ENCODE assay signal across 12 cellular contexts in the genomic region with DNA sequence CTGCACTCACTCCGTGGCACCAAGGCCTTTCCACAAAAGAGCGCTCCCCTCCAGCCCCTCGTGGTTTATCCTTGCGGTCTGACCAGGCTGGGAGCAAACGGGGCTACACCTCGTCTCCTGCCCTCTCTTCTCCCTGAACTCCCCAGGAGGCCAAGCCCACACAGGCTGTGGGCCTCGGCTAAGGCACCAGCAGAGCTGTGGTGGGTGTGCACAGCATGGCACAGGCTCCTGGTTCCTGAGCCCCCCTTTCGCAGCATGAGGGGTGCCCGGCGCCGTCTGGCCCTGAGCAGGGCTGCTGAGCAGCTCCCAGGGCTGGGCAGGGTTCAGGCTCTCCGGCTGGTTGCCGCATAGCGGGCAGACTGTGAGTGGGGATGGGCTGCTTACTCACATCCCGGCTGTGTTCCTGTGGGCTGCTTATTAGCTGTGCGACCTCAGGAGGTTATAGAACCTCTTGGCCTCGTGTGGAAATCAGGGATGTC.
A peak's percentile ranks its signal among the peaks of the same experiment; 100 is the strongest.
DNase-seq lines count a peak whose midpoint lies in the region; ATAC-seq and TF ChIP-seq lines count a peak whose summit lies in the region.
"Had no signal": no experiment of that assay in that cellular context is flagged by ENCODE, and none has a peak within 500 bp of the region (broad histone marks: within the 10 kb centered on the region; RNA-seq: fewer than 3 reads in every experiment).

No MANE protein-coding gene starts in this region.

- no peak for TF ChIP-seq CTCF in PC-3 (conservative IDR thresholded peaks at IDR 0.05; ENCODE audit: low read depth, low read length)

- no peaks in the 10 kb centered on the region for H4K20me1 ChIP-seq in PC-3 (ENCODE audit: low read length)

- H3K27me3 ChIP-seq in PC-3 (ENCODE audit: low read length) (no peaks in the 10 kb centered on the region), muscle layer of colon (ENCODE audit: control insufficient read depth in 1 of 2, insufficient read depth in 2 of 2, low read length in 2 of 2) (no peaks in the 10 kb centered on the region)

- peak; percentile 68 for ATAC-seq in PC-3
- ATAC-seq in esophagus mucosa, result peak; percentile 3
- no peak for ATAC-seq in GM19463 (IDR thresholded peaks at IDR 0.05; ENCODE audit: unreplicated experiment)
- ATAC-seq: T-cell had no signal

- H2AFZ ChIP-seq in PC-3 (ENCODE audit: low read length), result no peak overlapping the region

- H3K4me1 ChIP-seq in PC-3 (ENCODE audit: insufficient read depth, low read length) (peaks cover 74% of the 10 kb centered on the region), muscle layer of colon (ENCODE audit: insufficient read depth, low read length) (peaks cover 87% of the 10 kb centered on the region), urinary bladder (ENCODE audit: insufficient read depth) (no peaks in the 10 kb centered on the region)

- peak; percentile 98 for DNase-seq in PC-3
- no peak for DNase-seq in nucleus accumbens (lab: John Stamatoyannopoulos, UW)
- no peak for DNase-seq in HT-29 (ENCODE audit: low spot score)
- no peak for DNase-seq in D341Med (ENCODE audit: low spot score)
- DNase-seq: activated naive CD4-positive, alpha-beta T cell treated with anti-CD3 and anti-CD28 coated beads, Interleukin-2, amount 50 U/mL, for 16 hours; immature natural killer cell; NCI-H1105; T-cell had no signal

- H3K9me3 ChIP-seq in PC-3 (ENCODE audit: low read length), result no peaks in the 10 kb centered on the region
- H3K9me3 ChIP-seq in muscle layer of colon (ENCODE audit: low read length), result no peaks in the 10 kb centered on the region

- no peaks in the 10 kb centered on the region for H3F3A ChIP-seq in PC-3 (ENCODE audit: low read length, unreplicated experiment)

- CTCF ChIA-PET in PC-3 (lab: Charles Lee), result interaction anchor here (0.5 to 2.4 kb wide), 4 partner anchors 32 to 89 kb away, joined by 3 to 8 read pairs (median 5); no protein-coding TSS in a partner anchor

- intact Hi-C loops in PC-3 (cut with micrococcal nuclease), result loop anchor here (1.0 to 5.0 kb wide), 2 partner anchors 9 to 702 kb away; no protein-coding TSS in a partner anchor

- no TSS peak for BruUV-seq in PC-3 (replicated peaks; lab: Mats Ljungman, UMichigan)

- H3K9me2 ChIP-seq in PC-3 (replicated peaks; ENCODE audit: low read length), result no peaks in the 10 kb centered on the region

- WGBS in urinary bladder, result 62% methylated on average over 17 of the region's 17 CpGs

- H3K36me3 ChIP-seq in PC-3 (ENCODE audit: low read depth, low read length) (no peaks in the 10 kb centered on the region), muscle layer of colon (ENCODE audit: insufficient read depth, low read length) (no peaks in the 10 kb centered on the region), urinary bladder (ENCODE audit: insufficient read depth) (no peaks in the 10 kb centered on the region)

- peak overlapping the region; percentile 60 for H3K4me2 ChIP-seq in PC-3 (ENCODE audit: low read length)

- POLR2A ChIA-PET in PC-3 (lab: Charles Lee; ENCODE audit: unreplicated experiment), result no interaction called here

- peak overlapping the region; percentile 2; the same call in 1 of the 2 replicates for H3K9ac ChIP-seq in PC-3 (ENCODE audit: low read length)
- H3K9ac ChIP-seq in muscle layer of colon (ENCODE audit: low read length), result peak overlapping the region; percentile 32

- no peak overlapping the region; the same call in 1 of the 2 replicates for H3K4me3 ChIP-seq in PC-3 (ENCODE audit: low read length)
- H3K4me3 ChIP-seq in muscle layer of colon (ENCODE audit: low read depth in 1 of 2, low read length in 2 of 2), result no peak overlapping the region
- H3K4me3 ChIP-seq in urinary bladder (ENCODE audit: low read depth, low read length), result no peak overlapping the region

- H3K27ac ChIP-seq in PC-3 (ENCODE audit: low read length), result peak overlapping the region; percentile 27
- H3K27ac ChIP-seq in muscle layer of colon (ENCODE audit: low read depth, low read length), result peak overlapping the region; percentile 93
- peak overlapping the region; percentile 11 for H3K27ac ChIP-seq in urinary bladder (ENCODE audit: low read depth)

- H3K79me2 ChIP-seq in PC-3 (ENCODE audit: low read length), result peaks cover 65% of the 10 kb centered on the region

Comparison
In these comparisons a context has a peak if more than half of its experiments do, and no peak if none do; other contexts are left out.
1. H3K27ac ChIP-seq: peak in every context shown above with its lines; median percentile 93 in muscle layer of colon; 27 in PC-3; 11 in urinary bladder.